1 cellular context compared by ENCODE assay signal in the genomic region with DNA sequence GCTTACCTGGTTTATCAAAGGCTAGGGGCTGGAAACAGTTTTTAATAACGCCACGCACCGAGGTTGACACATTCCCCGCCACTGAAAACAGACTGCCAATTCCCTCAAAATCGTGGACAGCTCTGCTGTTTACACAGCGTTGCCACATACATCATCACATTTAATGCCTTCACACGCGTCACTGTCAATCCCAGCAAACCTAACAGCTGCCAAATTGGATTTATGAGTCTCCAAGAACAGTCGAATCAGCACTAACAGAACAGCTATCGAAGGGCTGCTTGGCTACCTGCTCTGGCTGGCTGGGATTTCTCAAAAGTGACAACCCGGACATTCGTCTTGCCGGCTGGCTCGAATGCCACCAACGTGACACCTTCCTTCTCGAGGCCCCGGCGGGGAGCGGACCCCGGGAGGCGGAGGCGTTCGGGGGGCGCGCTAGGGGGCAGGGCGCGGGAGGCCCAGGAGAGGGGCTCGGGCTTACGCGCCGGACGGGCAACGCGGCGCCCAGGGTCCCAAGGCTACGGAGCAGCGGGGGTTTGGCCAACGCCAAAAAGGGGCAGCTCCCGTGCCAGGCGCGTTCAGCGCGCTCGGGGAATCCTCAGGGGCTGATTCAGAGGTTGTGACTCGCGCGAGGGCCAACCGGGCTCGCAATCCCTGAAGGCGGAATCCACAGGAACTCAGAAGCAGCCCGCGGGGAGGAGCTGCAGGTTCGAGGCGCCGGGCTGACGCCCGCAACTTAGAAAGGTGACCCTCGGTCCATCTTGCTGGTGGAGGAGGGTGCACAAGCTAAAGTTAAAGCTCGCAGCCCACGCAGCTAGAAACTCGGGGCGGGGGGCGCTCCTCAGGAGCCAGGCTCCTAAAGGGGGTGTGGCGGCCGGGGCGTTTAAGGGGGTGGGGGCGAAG.
TF ChIP-seq lines count a peak whose summit lies in the region.

No MANE protein-coding gene starts in this region.

TF ChIP-seq in HepG2, 621 proteins besides CTCF, POLR2A, EP300 and RAD21 (continued from another document and continues in another):
- TF ChIP-seq, protein P1, sequence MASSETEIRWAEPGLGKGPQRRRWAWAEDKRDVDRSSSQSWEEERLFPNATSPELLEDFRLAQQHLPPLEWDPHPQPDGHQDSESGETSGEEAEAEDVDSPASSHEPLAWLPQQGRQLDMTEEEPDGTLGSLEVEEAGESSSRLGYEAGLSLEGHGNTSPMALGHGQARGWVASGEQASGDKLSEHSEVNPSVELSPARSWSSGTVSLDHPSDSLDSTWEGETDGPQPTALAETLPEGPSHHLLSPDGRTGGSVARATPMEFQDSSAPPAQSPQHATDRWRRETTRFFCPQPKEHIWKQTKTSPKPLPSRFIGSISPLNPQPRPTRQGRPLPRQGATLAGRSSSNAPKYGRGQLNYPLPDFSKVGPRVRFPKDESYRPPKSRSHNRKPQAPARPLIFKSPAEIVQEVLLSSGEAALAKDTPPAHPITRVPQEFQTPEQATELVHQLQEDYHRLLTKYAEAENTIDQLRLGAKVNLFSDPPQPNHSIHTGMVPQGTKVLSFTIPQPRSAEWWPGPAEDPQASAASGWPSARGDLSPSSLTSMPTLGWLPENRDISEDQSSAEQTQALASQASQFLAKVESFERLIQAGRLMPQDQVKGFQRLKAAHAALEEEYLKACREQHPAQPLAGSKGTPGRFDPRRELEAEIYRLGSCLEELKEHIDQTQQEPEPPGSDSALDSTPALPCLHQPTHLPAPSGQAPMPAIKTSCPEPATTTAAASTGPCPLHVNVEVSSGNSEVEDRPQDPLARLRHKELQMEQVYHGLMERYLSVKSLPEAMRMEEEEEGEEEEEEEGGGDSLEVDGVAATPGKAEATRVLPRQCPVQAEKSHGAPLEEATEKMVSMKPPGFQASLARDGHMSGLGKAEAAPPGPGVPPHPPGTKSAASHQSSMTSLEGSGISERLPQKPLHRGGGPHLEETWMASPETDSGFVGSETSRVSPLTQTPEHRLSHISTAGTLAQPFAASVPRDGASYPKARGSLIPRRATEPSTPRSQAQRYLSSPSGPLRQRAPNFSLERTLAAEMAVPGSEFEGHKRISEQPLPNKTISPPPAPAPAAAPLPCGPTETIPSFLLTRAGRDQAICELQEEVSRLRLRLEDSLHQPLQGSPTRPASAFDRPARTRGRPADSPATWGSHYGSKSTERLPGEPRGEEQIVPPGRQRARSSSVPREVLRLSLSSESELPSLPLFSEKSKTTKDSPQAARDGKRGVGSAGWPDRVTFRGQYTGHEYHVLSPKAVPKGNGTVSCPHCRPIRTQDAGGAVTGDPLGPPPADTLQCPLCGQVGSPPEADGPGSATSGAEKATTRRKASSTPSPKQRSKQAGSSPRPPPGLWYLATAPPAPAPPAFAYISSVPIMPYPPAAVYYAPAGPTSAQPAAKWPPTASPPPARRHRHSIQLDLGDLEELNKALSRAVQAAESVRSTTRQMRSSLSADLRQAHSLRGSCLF (CRISPR knock-in tag; IDR thresholded peaks at IDR 0.05; ENCODE audit: borderline replicate concordance): no peak
- TF ChIP-seq SPEN (CRISPR knock-in tag; IDR thresholded peaks at IDR 0.05; ENCODE audit: low read depth) (peak; percentile 33; the same call in 1 of the 2 replicates), ZNF678 (CRISPR knock-in tag; IDR thresholded peaks at IDR 0.05) (no peak; the same call in 1 of the 2 replicates), RFXANK (CRISPR knock-in tag; IDR thresholded peaks at IDR 0.05) (no peak), ZNF850 (CRISPR knock-in tag; conservative IDR thresholded peaks at IDR 0.05) (no peak), PHF20 (CRISPR knock-in tag; IDR thresholded peaks at IDR 0.05) (no peak), MIER3 (CRISPR knock-in tag; IDR thresholded peaks at IDR 0.05; ENCODE audit: borderline replicate concordance) (no peak), ZNF737 (CRISPR knock-in tag; IDR thresholded peaks at IDR 0.05; ENCODE audit: borderline replicate concordance) (no peak), ARNTL (CRISPR knock-in tag; IDR thresholded peaks at IDR 0.05) (no peak), ESRRA (CRISPR knock-in tag; IDR thresholded peaks at IDR 0.05; ENCODE audit: low read depth) (no peak), ZNF629 (CRISPR knock-in tag; conservative IDR thresholded peaks at IDR 0.05) (no peak), RNF2 (conservative IDR thresholded peaks at IDR 0.05; ENCODE audit: low read depth) (no peak), HIVEP1 (CRISPR knock-in tag; IDR thresholded peaks at IDR 0.05) (no peak), MZF1 (CRISPR knock-in tag; IDR thresholded peaks at IDR 0.05; ENCODE audit: borderline replicate concordance) (no peak), CENPT (CRISPR knock-in tag; IDR thresholded peaks at IDR 0.05; ENCODE audit: low read depth) (no peak), RORA (CRISPR knock-in tag; IDR thresholded peaks at IDR 0.05) (no peak), PTBP1 (IDR thresholded peaks at IDR 0.05; ENCODE audit: low read depth, low read length, poor library complexity, severe bottlenecking) (no peak), FOXA1 (IDR thresholded peaks at IDR 0.05) (no peak), FOXA1 (CRISPR knock-in tag; IDR thresholded peaks at IDR 0.05) (peak; percentile 90), HNRNPL (IDR thresholded peaks at IDR 0.05; ENCODE audit: low read depth, low read length) (peak; percentile 31; the same call in 1 of the 2 replicates), ZNF788 (CRISPR knock-in tag; IDR thresholded peaks at IDR 0.05; ENCODE audit: borderline replicate concordance) (peak; percentile 50; the same call in 1 of the 2 replicates), ZNF883 (CRISPR knock-in tag; IDR thresholded peaks at IDR 0.05; ENCODE audit: not compliant biosample characterization) (no peak), ZNF614 (CRISPR knock-in tag; IDR thresholded peaks at IDR 0.05; ENCODE audit: borderline replicate concordance) (no peak), ZNF343 (CRISPR knock-in tag; IDR thresholded peaks at IDR 0.05) (no peak), MLLT10 (CRISPR knock-in tag; IDR thresholded peaks at IDR 0.05) (no peak)
- TF ChIP-seq, protein P2, sequence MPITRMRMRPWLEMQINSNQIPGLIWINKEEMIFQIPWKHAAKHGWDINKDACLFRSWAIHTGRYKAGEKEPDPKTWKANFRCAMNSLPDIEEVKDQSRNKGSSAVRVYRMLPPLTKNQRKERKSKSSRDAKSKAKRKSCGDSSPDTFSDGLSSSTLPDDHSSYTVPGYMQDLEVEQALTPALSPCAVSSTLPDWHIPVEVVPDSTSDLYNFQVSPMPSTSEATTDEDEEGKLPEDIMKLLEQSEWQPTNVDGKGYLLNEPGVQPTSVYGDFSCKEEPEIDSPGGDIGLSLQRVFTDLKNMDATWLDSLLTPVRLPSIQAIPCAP (CRISPR knock-in tag; IDR thresholded peaks at IDR 0.05; ENCODE audit: low read depth): no peak
- TF ChIP-seq, protein P3, sequence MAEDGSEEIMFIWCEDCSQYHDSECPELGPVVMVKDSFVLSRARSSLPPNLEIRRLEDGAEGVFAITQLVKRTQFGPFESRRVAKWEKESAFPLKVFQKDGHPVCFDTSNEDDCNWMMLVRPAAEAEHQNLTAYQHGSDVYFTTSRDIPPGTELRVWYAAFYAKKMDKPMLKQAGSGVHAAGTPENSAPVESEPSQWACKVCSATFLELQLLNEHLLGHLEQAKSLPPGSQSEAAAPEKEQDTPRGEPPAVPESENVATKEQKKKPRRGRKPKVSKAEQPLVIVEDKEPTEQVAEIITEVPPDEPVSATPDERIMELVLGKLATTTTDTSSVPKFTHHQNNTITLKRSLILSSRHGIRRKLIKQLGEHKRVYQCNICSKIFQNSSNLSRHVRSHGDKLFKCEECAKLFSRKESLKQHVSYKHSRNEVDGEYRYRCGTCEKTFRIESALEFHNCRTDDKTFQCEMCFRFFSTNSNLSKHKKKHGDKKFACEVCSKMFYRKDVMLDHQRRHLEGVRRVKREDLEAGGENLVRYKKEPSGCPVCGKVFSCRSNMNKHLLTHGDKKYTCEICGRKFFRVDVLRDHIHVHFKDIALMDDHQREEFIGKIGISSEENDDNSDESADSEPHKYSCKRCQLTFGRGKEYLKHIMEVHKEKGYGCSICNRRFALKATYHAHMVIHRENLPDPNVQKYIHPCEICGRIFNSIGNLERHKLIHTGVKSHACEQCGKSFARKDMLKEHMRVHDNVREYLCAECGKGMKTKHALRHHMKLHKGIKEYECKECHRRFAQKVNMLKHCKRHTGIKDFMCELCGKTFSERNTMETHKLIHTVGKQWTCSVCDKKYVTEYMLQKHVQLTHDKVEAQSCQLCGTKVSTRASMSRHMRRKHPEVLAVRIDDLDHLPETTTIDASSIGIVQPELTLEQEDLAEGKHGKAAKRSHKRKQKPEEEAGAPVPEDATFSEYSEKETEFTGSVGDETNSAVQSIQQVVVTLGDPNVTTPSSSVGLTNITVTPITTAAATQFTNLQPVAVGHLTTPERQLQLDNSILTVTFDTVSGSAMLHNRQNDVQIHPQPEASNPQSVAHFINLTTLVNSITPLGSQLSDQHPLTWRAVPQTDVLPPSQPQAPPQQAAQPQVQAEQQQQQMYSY (CRISPR knock-in tag; IDR thresholded peaks at IDR 0.05): no peak
- TF ChIP-seq, protein P4, sequence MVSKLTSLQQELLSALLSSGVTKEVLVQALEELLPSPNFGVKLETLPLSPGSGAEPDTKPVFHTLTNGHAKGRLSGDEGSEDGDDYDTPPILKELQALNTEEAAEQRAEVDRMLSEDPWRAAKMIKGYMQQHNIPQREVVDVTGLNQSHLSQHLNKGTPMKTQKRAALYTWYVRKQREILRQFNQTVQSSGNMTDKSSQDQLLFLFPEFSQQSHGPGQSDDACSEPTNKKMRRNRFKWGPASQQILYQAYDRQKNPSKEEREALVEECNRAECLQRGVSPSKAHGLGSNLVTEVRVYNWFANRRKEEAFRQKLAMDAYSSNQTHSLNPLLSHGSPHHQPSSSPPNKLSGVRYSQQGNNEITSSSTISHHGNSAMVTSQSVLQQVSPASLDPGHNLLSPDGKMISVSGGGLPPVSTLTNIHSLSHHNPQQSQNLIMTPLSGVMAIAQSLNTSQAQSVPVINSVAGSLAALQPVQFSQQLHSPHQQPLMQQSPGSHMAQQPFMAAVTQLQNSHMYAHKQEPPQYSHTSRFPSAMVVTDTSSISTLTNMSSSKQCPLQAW (CRISPR knock-in tag; IDR thresholded peaks at IDR 0.05): no peak
- TF ChIP-seq, protein P5, sequence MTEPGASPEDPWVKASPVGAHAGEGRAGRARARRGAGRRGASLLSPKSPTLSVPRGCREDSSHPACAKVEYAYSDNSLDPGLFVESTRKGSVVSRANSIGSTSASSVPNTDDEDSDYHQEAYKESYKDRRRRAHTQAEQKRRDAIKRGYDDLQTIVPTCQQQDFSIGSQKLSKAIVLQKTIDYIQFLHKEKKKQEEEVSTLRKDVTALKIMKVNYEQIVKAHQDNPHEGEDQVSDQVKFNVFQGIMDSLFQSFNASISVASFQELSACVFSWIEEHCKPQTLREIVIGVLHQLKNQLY (CRISPR knock-in tag; IDR thresholded peaks at IDR 0.05): no peak
- TF ChIP-seq, protein P6, sequence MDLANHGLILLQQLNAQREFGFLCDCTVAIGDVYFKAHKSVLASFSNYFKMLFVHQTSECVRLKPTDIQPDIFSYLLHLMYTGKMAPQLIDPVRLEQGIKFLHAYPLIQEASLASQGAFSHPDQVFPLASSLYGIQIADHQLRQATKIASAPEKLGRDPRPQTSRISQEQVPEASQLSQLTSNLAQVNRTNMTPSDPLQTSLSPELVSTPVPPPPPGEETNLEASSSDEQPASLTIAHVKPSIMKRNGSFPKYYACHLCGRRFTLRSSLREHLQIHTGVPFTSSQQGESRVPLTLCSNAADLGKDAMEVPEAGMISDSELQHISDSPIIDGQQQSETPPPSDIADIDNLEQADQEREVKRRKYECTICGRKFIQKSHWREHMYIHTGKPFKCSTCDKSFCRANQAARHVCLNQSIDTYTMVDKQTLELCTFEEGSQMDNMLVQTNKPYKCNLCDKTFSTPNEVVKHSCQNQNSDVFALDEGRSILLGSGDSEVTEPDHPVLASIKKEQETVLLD (CRISPR knock-in tag; IDR thresholded peaks at IDR 0.05; ENCODE audit: low read depth): no peak
- TF ChIP-seq, protein P7, sequence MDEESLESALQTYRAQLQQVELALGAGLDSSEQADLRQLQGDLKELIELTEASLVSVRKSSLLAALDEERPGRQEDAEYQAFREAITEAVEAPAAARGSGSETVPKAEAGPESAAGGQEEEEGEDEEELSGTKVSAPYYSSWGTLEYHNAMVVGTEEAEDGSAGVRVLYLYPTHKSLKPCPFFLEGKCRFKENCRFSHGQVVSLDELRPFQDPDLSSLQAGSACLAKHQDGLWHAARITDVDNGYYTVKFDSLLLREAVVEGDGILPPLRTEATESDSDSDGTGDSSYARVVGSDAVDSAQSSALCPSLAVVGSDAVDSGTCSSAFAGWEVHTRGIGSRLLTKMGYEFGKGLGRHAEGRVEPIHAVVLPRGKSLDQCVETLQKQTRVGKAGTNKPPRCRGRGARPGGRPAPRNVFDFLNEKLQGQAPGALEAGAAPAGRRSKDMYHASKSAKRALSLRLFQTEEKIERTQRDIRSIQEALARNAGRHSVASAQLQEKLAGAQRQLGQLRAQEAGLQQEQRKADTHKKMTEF (CRISPR knock-in tag; IDR thresholded peaks at IDR 0.05): peak; percentile 18; the same call in 1 of the 2 replicates
- TF ChIP-seq, protein P8, sequence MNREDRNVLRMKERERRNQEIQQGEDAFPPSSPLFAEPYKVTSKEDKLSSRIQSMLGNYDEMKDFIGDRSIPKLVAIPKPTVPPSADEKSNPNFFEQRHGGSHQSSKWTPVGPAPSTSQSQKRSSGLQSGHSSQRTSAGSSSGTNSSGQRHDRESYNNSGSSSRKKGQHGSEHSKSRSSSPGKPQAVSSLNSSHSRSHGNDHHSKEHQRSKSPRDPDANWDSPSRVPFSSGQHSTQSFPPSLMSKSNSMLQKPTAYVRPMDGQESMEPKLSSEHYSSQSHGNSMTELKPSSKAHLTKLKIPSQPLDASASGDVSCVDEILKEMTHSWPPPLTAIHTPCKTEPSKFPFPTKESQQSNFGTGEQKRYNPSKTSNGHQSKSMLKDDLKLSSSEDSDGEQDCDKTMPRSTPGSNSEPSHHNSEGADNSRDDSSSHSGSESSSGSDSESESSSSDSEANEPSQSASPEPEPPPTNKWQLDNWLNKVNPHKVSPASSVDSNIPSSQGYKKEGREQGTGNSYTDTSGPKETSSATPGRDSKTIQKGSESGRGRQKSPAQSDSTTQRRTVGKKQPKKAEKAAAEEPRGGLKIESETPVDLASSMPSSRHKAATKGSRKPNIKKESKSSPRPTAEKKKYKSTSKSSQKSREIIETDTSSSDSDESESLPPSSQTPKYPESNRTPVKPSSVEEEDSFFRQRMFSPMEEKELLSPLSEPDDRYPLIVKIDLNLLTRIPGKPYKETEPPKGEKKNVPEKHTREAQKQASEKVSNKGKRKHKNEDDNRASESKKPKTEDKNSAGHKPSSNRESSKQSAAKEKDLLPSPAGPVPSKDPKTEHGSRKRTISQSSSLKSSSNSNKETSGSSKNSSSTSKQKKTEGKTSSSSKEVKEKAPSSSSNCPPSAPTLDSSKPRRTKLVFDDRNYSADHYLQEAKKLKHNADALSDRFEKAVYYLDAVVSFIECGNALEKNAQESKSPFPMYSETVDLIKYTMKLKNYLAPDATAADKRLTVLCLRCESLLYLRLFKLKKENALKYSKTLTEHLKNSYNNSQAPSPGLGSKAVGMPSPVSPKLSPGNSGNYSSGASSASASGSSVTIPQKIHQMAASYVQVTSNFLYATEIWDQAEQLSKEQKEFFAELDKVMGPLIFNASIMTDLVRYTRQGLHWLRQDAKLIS (CRISPR knock-in tag; IDR thresholded peaks at IDR 0.05): no peak
